In genomic region chr7:144835166-144835611, GRCh38 we compare ENCODE assay signal across 8 cellular contexts. TPM values are rescaled to one million over a fixed set of nuclear protein-coding genes. Genes with fewer than 3 reads are reported as not detected.
DNase-seq lines count a peak whose midpoint lies in the region; ATAC-seq and TF ChIP-seq lines count a peak whose summit lies in the region.

No MANE protein-coding gene starts in this region.

- H3K4me3 Mint-ChIP-seq in activated CD8-positive, alpha-beta T cell treated with anti-CD3 and anti-CD28 coated beads, Interleukin-2, amount 10 ng/mL, durations not matched to agents 7 days and 5 days, result peak overlapping the region; percentile 94

- peaks cover 16% of the 10 kb centered on the region for H3K9me3 Mint-ChIP-seq in activated CD8-positive, alpha-beta T cell treated with anti-CD3 and anti-CD28 coated beads, Interleukin-2, amount 10 ng/mL, durations not matched to agents 7 days and 5 days (ENCODE audit: insufficient read depth)

- H3K27me3 Mint-ChIP-seq in activated CD8-positive, alpha-beta T cell treated with anti-CD3 and anti-CD28 coated beads, Interleukin-2, amount 10 ng/mL, durations not matched to agents 7 days and 5 days (ENCODE audit: low read depth), result no peaks in the 10 kb centered on the region

- H3K4me3 ChIP-seq in AG09309 (ENCODE audit: control insufficient read depth, low read depth, low read length), result peak overlapping the region; percentile 65
- H3K4me3 ChIP-seq in mucosa of rectum (ENCODE audit: low read length in 2 of 2), result peak overlapping the region; percentile 65 to 99
- peak overlapping the region; percentile 86 for H3K4me3 ChIP-seq in thymus (ENCODE audit: low read length)

- peaks cover 4 to 10% of the 10 kb centered on the region in 2 donors for H3K4me1 ChIP-seq in mucosa of rectum (ENCODE audit: control insufficient read depth in 2 of 2, insufficient read depth in 2 of 2, low read length in 2 of 2)
- peaks cover 5% of the 10 kb centered on the region for H3K4me1 ChIP-seq in thymus (ENCODE audit: control insufficient read depth, insufficient read depth, low read length)

- peaks cover 26% of the 10 kb centered on the region for H3K36me3 Mint-ChIP-seq in activated CD8-positive, alpha-beta T cell treated with anti-CD3 and anti-CD28 coated beads, Interleukin-2, amount 10 ng/mL, durations not matched to agents 7 days and 5 days (ENCODE audit: low read depth)

- no peaks in the 10 kb centered on the region for H3K27me3 ChIP-seq in mucosa of rectum (ENCODE audit: control insufficient read depth in 2 of 2, insufficient read depth in 2 of 2, low read length in 2 of 2)
- H3K27me3 ChIP-seq in thymus (ENCODE audit: control insufficient read depth, insufficient read depth), result no peaks in the 10 kb centered on the region

- no peak for TF ChIP-seq CTCF in AG09309 (IDR thresholded peaks at IDR 0.05; ENCODE audit: control insufficient read depth, insufficient read depth, low read depth, low read length, missing control alignments)

- H3K9me3 ChIP-seq in mucosa of rectum (ENCODE audit: control insufficient read depth in 2 of 2, low read length in 2 of 2), result no peaks in the 10 kb centered on the region
- H3K9me3 ChIP-seq in thymus (ENCODE audit: control insufficient read depth), result no peaks in the 10 kb centered on the region

- under 1% methylated on average over 24 of the region's 24 CpGs for WGBS in thymus

- H3K36me3 ChIP-seq in mucosa of rectum (ENCODE audit: control insufficient read depth in 2 of 2, insufficient read depth in 2 of 2, low read length in 2 of 2), result no peaks in the 10 kb centered on the region
- H3K36me3 ChIP-seq in thymus (ENCODE audit: control insufficient read depth, insufficient read depth), result no peaks in the 10 kb centered on the region

- peak overlapping the region; percentile 95 to 96 for H3K27ac ChIP-seq in mucosa of rectum (ENCODE audit: low read depth in 2 of 2, low read length in 2 of 2)
- peak overlapping the region; percentile 95 for H3K27ac ChIP-seq in thymus (ENCODE audit: low read depth)

- H3K9ac ChIP-seq in mucosa of rectum (ENCODE audit: low read depth in 1 of 2, low read length in 2 of 2), result peak overlapping the region; percentile 66 to 95

- peak overlapping the region; percentile 99 for H3K27ac Mint-ChIP-seq in activated CD8-positive, alpha-beta T cell treated with anti-CD3 and anti-CD28 coated beads, Interleukin-2, amount 10 ng/mL, durations not matched to agents 7 days and 5 days

- no peak for DNase-seq in AG09309 (ENCODE audit: low read depth)
- DNase-seq in NCI-H2171 (lab: John Stamatoyannopoulos, UW), result peak; percentile 29
- no peak for DNase-seq in activated CD8-positive, alpha-beta T cell treated with anti-CD3 and anti-CD28 coated beads, Interleukin-2, amount 10 ng/mL, durations not matched to agents 7 days and 5 days

- ATAC-seq in GM18517 (IDR thresholded peaks at IDR 0.05; ENCODE audit: unreplicated experiment), result peak; percentile 44
- ATAC-seq in HG02981 (IDR thresholded peaks at IDR 0.05; ENCODE audit: unreplicated experiment), result peak; percentile 28
- peak; percentile 50 for ATAC-seq in activated CD8-positive, alpha-beta T cell treated with anti-CD3 and anti-CD28 coated beads, Interleukin-2, amount 10 ng/mL, durations not matched to agents 7 days and 5 days
- peak; percentile 26 for ATAC-seq in esophagus mucosa

- CTCF ChIA-PET in activated CD8-positive, alpha-beta T cell treated with anti-CD3 and anti-CD28 coated beads, Interleukin-2, amount 10 ng/mL, durations not matched to agents 7 days and 5 days (lab: Charles Lee), result interaction anchor here (0.8 to 3.5 kb wide), 9 partner anchors 11 to 99 kb away, joined by 3 to 30 read pairs (median 11); no protein-coding TSS in a partner anchor

- H3K4me1 Mint-ChIP-seq in activated CD8-positive, alpha-beta T cell treated with anti-CD3 and anti-CD28 coated beads, Interleukin-2, amount 10 ng/mL, durations not matched to agents 7 days and 5 days (ENCODE audit: low read depth), result peaks cover 40% of the 10 kb centered on the region

- POLR2A ChIA-PET in activated CD8-positive, alpha-beta T cell treated with anti-CD3 and anti-CD28 coated beads, Interleukin-2, amount 10 ng/mL, durations not matched to agents 7 days and 5 days (lab: Charles Lee), result interaction anchor here (0.9 to 4.6 kb wide), 12 partner anchors 13 to 50 kb away, joined by 3 to 138 read pairs (median 4); no protein-coding TSS in a partner anchor

RNA-seq across cellular contexts. Expression of gene TPK1, which starts 0.7 kb away (rescaled TPM):
- total RNA-seq in activated CD8-positive, alpha-beta T cell treated with anti-CD3 and anti-CD28 coated beads, Interleukin-2, amount 10 ng/mL, durations not matched to agents 7 days and 5 days, result 10 to 100 TPM; 10.2 to 10.7 TPM
- total RNA-seq in esophagus mucosa, result 2.0 TPM
- polyA plus RNA-seq in thymus, result 7.4 TPM
